In the genomic region with DNA sequence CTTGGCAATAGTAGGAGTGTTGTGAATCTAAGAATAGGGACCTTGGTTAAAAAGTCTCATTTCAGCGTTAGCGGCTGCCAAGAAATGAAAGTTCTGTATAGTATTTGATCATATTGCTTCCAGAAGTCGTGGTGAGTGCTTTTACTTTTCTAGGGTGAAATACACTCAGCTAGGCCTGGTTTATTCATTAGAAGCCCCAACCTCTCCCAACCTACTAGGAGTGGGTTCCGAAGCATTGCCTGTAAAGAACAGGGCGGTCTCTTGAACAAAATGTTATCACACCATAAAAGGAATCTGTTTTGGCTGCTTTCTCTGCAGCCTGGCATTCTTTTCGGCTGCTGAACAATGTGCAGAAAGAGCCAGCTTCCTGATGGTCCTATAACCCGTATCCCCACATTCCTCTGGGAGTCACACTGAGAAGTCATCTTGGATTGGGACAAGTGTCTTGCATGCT, we compare ENCODE assay signal across 9 cellular contexts.
A peak's percentile ranks its signal among the peaks of the same experiment; 100 is the strongest.
DNase-seq lines count a peak whose midpoint lies in the region; ATAC-seq and TF ChIP-seq lines count a peak whose summit lies in the region.
"Had no signal": no experiment of that assay in that cellular context is flagged by ENCODE, and none has a peak within 500 bp of the region (broad histone marks: within the 10 kb centered on the region; RNA-seq: fewer than 3 reads in every experiment).

No MANE protein-coding gene starts in this region.

- H3K36me3 ChIP-seq in ACC112 (ENCODE audit: insufficient read depth, low read length) (no peaks in the 10 kb centered on the region), PC-9 (ENCODE audit: low read depth) (no peaks in the 10 kb centered on the region), neural progenitor cell (no peaks in the 10 kb centered on the region)

- H3K27me3 ChIP-seq in ACC112 (ENCODE audit: insufficient read depth, low read length) = no peaks in the 10 kb centered on the region
- H3K27me3 ChIP-seq in PC-9 (ENCODE audit: insufficient read depth, low read depth) = no peaks in the 10 kb centered on the region
- H3K27me3 ChIP-seq in neural progenitor cell = no peaks in the 10 kb centered on the region

- H3K27me3 Mint-ChIP-seq in neural progenitor cell (ENCODE audit: insufficient read depth, low read depth) = no peaks in the 10 kb centered on the region

- peaks cover 27% of the 10 kb centered on the region for H3K4me1 ChIP-seq in ACC112 (ENCODE audit: control insufficient read depth, insufficient read depth, low read length, unreplicated experiment)
- H3K4me1 ChIP-seq in PC-9 (replicated peaks; ENCODE audit: insufficient read depth) = no peaks in the 10 kb centered on the region
- peaks cover 14% of the 10 kb centered on the region for H3K4me1 ChIP-seq in neural progenitor cell

- H3K9me3 ChIP-seq in PC-9 (ENCODE audit: insufficient read depth, low read depth) (no peaks in the 10 kb centered on the region), neural progenitor cell (ENCODE audit: low read depth) (no peaks in the 10 kb centered on the region)

- H3K4me3 ChIP-seq in ACC112 (ENCODE audit: low read depth, low read length) = peak overlapping the region; percentile 22
- H3K4me3 ChIP-seq in PC-9 = no peak overlapping the region
- H3K4me3 ChIP-seq in fibroblast of the aortic adventitia (ENCODE audit: low read depth, low read length) = no peak overlapping the region
- no peak overlapping the region for H3K4me3 ChIP-seq in neural progenitor cell

- no peak overlapping the region for H3K9ac ChIP-seq in neural progenitor cell

- no peak overlapping the region for H2AFZ ChIP-seq in ACC112 (ENCODE audit: low read length, unreplicated experiment)
- no peak overlapping the region for H2AFZ ChIP-seq in PC-9
- H2AFZ ChIP-seq in neural progenitor cell (replicated peaks) = no peak overlapping the region

- POLR2A ChIA-PET in PC-9 (lab: Charles Lee; ENCODE audit: unreplicated experiment) = no interaction called here

- peaks cover 12% of the 10 kb centered on the region for H3K4me1 Mint-ChIP-seq in neural progenitor cell

- peak overlapping the region; percentile 37 for H3K27ac Mint-ChIP-seq in neural progenitor cell

- H3K4me2 ChIP-seq in PC-9 (no peak overlapping the region), neural progenitor cell (no peak overlapping the region)

- no peak for TF ChIP-seq CTCF in PC-9 (conservative IDR thresholded peaks at IDR 0.05)
- TF ChIP-seq CTCF in fibroblast of the aortic adventitia (IDR thresholded peaks at IDR 0.05; ENCODE audit: insufficient read depth, low read length) = no peak
- TF ChIP-seq CTCF in neural progenitor cell (IDR thresholded peaks at IDR 0.05) = no peak

- H4K20me1 ChIP-seq in PC-9 (ENCODE audit: insufficient read depth) (no peaks in the 10 kb centered on the region; the same call in 1 of the 2 replicates), neural progenitor cell (ENCODE audit: low read depth) (no peaks in the 10 kb centered on the region)

- DNase-seq in PC-9 = peak; percentile 18 to 45
- peak; percentile 58 for DNase-seq in fibroblast of the aortic adventitia (ENCODE audit: low read depth)
- peak; percentile 28 for DNase-seq in neural progenitor cell (ENCODE audit: low spot score)
- no peak for DNase-seq in CD1c-positive myeloid dendritic cell (ENCODE audit: extremely low spot score)
- DNase-seq: DMS153 had no signal

- peaks cover 8% of the 10 kb centered on the region for H3K36me3 Mint-ChIP-seq in neural progenitor cell

- H3K27ac ChIP-seq in ACC112 (ENCODE audit: low read depth, low read length) (peak overlapping the region; percentile 56), PC-9 (no peak overlapping the region), neural progenitor cell (no peak overlapping the region)

- CTCF ChIA-PET in PC-9 (lab: Charles Lee) = no interaction called here

- no peaks in the 10 kb centered on the region for H3F3A ChIP-seq in PC-9 (ENCODE audit: insufficient read depth, low read depth)
- no peaks in the 10 kb centered on the region for H3F3A ChIP-seq in neural progenitor cell (ENCODE audit: low read depth)

- H3K9me2 ChIP-seq in PC-9 (ENCODE audit: insufficient read depth) = no peaks in the 10 kb centered on the region

- intact Hi-C loops in PC-9 (cut with micrococcal nuclease; ENCODE audit: unreplicated experiment) = loop anchor here (5.0 kb wide), 1 partner anchor 103 kb away; the partner anchor contains the start of gene LRCH1

- ATAC-seq in HG03139 (IDR thresholded peaks at IDR 0.05; ENCODE audit: unreplicated experiment) = no peak
- ATAC-seq in HG03457 (IDR thresholded peaks at IDR 0.05; ENCODE audit: unreplicated experiment) = no peak
- ATAC-seq in HG03108 (IDR thresholded peaks at IDR 0.05; ENCODE audit: unreplicated experiment) = no peak

- H3K79me2 ChIP-seq in ACC112 (ENCODE audit: control insufficient read depth, insufficient read depth, low read length, unreplicated experiment) (peaks cover 3% of the 10 kb centered on the region), PC-9 (ENCODE audit: low read depth) (no peaks in the 10 kb centered on the region), neural progenitor cell (ENCODE audit: low read depth) (no peaks in the 10 kb centered on the region)

- BruUV-seq in PC-9 (replicated peaks; lab: Mats Ljungman, UMichigan) = no TSS peak

- H3K9me3 Mint-ChIP-seq in neural progenitor cell = no peaks in the 10 kb centered on the region

- no peak overlapping the region for H3K4me3 Mint-ChIP-seq in neural progenitor cell
